ENCODE assay signal across 8 cellular contexts in the genomic region with DNA sequence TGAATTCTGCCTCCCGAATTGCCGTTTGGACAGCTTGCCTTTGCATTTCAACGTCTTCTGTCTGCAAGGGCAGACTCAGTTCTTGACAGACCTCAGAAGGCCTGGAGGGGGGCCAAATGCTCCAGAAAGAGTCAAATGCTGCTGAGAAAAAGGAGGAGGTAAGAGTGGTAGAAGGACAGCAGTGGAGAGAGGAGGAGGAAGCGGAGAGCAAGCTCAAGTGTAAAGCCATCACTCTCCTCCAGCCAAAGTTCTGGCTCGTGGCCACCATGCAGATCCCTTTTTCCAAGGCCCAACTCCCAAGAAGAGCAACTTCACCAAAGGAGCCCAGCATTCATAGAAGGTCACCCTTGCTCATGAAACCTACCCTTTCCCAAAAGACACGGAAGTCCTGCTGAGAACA. TPM values are rescaled to one million over a fixed set of nuclear protein-coding genes. Genes with fewer than 3 reads are reported as not detected.
"Had no signal": no experiment of that assay in that cellular context is flagged by ENCODE, and none has a peak within 500 bp of the region (broad histone marks: within the 10 kb centered on the region; RNA-seq: fewer than 3 reads in every experiment).

No MANE protein-coding gene starts in this region.

- H3K27ac ChIP-seq: HL-60 had no signal

- ATAC-seq: HepG2, K562 had no signal

- H3K4me3 ChIP-seq: K562 had no signal

- DNase-seq: IMR-90, KBM-7 had no signal

RNA-seq across cellular contexts. Expression of gene SMIM23, which starts 36.9 kb away (rescaled TPM):
- total RNA-seq: HepG2, HT-29, HT1080, IMR-90, K562 had no signal
- polyA plus RNA-seq: HepG2, IgD-negative memory B cell, IMR-90, K562 had no signal
